ENCODE assay signal across 1 cellular context in genomic region chr3:14426305-14426620, GRCh38.
TF ChIP-seq lines count a peak whose summit lies in the region.

No MANE protein-coding gene starts in this region.

TF ChIP-seq in K562, 482 proteins besides CTCF, POLR2A, EP300 and RAD21:
- TF ChIP-seq ZNF444 (CRISPR knock-in tag; IDR thresholded peaks at IDR 0.05), result no peak
- no peak for TF ChIP-seq MCM3 (IDR thresholded peaks at IDR 0.05)
- TF ChIP-seq ETV1 (tag; conservative IDR thresholded peaks at IDR 0.05; ENCODE audit: low read depth), result no peak
- TF ChIP-seq ZNF311 (CRISPR knock-in tag; IDR thresholded peaks at IDR 0.05), result no peak
- TF ChIP-seq ZNF316 (IDR thresholded peaks at IDR 0.05), result no peak
- no peak for TF ChIP-seq HNRNPK (IDR thresholded peaks at IDR 0.05; ENCODE audit: low read depth, low read length, poor library complexity, severe bottlenecking)
- TF ChIP-seq ZKSCAN3 (CRISPR knock-in tag; IDR thresholded peaks at IDR 0.05), result no peak
- no peak for TF ChIP-seq MBD1 (CRISPR knock-in tag; IDR thresholded peaks at IDR 0.05)
- TF ChIP-seq STAT5B (CRISPR knock-in tag; IDR thresholded peaks at IDR 0.05), result no peak
- TF ChIP-seq SIRT6 (IDR thresholded peaks at IDR 0.05; ENCODE audit: low read depth, low read length), result no peak
